19 cellular contexts compared by ENCODE assay signal in genomic region chr3:172560026-172560425, GRCh38. TPM values are rescaled to one million over a fixed set of nuclear protein-coding genes. Genes with fewer than 3 reads are reported as not detected.
DNase-seq lines count a peak whose midpoint lies in the region; ATAC-seq, FAIRE-seq and TF ChIP-seq lines count a peak whose summit lies in the region.
"Had no signal": no experiment of that assay in that cellular context is flagged by ENCODE, and none has a peak within 500 bp of the region (broad histone marks: within the 10 kb centered on the region; RNA-seq: fewer than 3 reads in every experiment).

No MANE protein-coding gene starts in this region.

- TF ChIP-seq EP300 in A549 (IDR thresholded peaks at IDR 0.05) (no peak), Ishikawa (IDR thresholded peaks at IDR 0.05; ENCODE audit: borderline replicate concordance) (peak; percentile 87)

- 36% methylated on average over 4 of the region's 4 CpGs for WGBS in A549 (ENCODE audit: missing lambda C conversion rate)

- no peaks in the 10 kb centered on the region for H3K36me3 ChIP-seq in breast epithelium
- H3K36me3 ChIP-seq: Peyer's patch had no signal

- H3K9me3 ChIP-seq in A549 = no peaks in the 10 kb centered on the region
- H3K9me3 ChIP-seq in breast epithelium = no peaks in the 10 kb centered on the region
- H3K9me3 ChIP-seq: Peyer's patch had no signal

- no peak for DNase-seq in A549 (ENCODE audit: low read depth in 1 of 2, low spot score in 1 of 2)
- DNase-seq in breast epithelium (ENCODE audit: low spot score in 2 of 2) = no peak
- peak; percentile 49 for DNase-seq in iris pigment epithelial cell (ENCODE audit: low read depth)
- no peak for DNase-seq in ureter (ENCODE audit: low spot score)
- DNase-seq in C1 segment of cervical spinal cord (lab: John Stamatoyannopoulos, UW) = no peak
- DNase-seq: CD4-positive, CD25-positive, alpha-beta regulatory T cell; DMS79; GF-D8; NCI-H1092 treated with DMSO at 0.1 percent for 48 hours; NCI-H1694 treated with DMSO at 0.1 percent for 48 hours; NCI-H774; Peyer's patch had no signal

- ATAC-seq in A549 (no peak), HG03520 (IDR thresholded peaks at IDR 0.05; ENCODE audit: unreplicated experiment) (no peak), GM18511 (IDR thresholded peaks at IDR 0.05; ENCODE audit: unreplicated experiment) (no peak)
- ATAC-seq: HCT116, K562 had no signal

- no peak for FAIRE-seq in A549 (lab: Jason Lieb, UNC)
- FAIRE-seq: K562 had no signal

- no peaks in the 10 kb centered on the region for H3K27me3 ChIP-seq in breast epithelium
- H3K27me3 ChIP-seq: Peyer's patch had no signal

- peak overlapping the region; percentile 42 for H3K4me2 ChIP-seq in A549

- CTCF ChIA-PET in A549 (lab: Yijun Ruan, JAX) = no interaction called here

- TF ChIP-seq RAD21 in A549 (conservative IDR thresholded peaks at IDR 0.05 in 1 of 2, IDR thresholded peaks at IDR 0.05 in 1 of 2) = no peak
- no peak for TF ChIP-seq RAD21 in Ishikawa (IDR thresholded peaks at IDR 0.05; ENCODE audit: low read depth)

- POLR2A ChIA-PET in A549 (lab: Yijun Ruan, JAX) = no interaction called here

- H3K27ac ChIP-seq in A549 (peak overlapping the region; percentile 1 to 53; a peak in 2 of 6 replicates), breast epithelium (peak overlapping the region; percentile 75 to 82)

- TF ChIP-seq CTCF in A549 (IDR thresholded peaks at IDR 0.05) (no peak), breast epithelium (IDR thresholded peaks at IDR 0.05) (no peak)

- intact Hi-C loops in breast epithelium (cut with DNase I; ENCODE audit: low total_unique reads) = no loop called here

- H3K4me1 ChIP-seq in A549 (peaks cover 48% of the 10 kb centered on the region), breast epithelium (peaks cover 4 to 20% of the 10 kb centered on the region in 2 donors)

- TF ChIP-seq POLR2A in A549 (IDR thresholded peaks at IDR 0.05; ENCODE audit: low read length) (no peak), breast epithelium (IDR thresholded peaks at IDR 0.05) (no peak)

- H3K4me3 ChIP-seq in A549 = no peak overlapping the region
- H3K4me3 ChIP-seq in breast epithelium = no peak overlapping the region
- H3K4me3 ChIP-seq: K562, Peyer's patch had no signal

TF ChIP-seq in A549, 52 proteins besides CTCF, POLR2A, EP300 and RAD21:
- TF ChIP-seq BCL3 (IDR thresholded peaks at IDR 0.05) (no peak), MAX (IDR thresholded peaks at IDR 0.05) (no peak), GATA3 (IDR thresholded peaks at IDR 0.05; ENCODE audit: borderline replicate concordance) (0 out of 2 replicates have a peak, but pooled peaks have one; percentile 20), SREBF2 (IDR thresholded peaks at IDR 0.05) (no peak), ZSCAN20 (CRISPR knock-in tag; IDR thresholded peaks at IDR 0.05) (no peak), ZNF302 (CRISPR knock-in tag; IDR thresholded peaks at IDR 0.05) (no peak), USF2 (IDR thresholded peaks at IDR 0.05) (no peak), CEBPB (IDR thresholded peaks at IDR 0.05) (peak in 1 of 2 experiments; percentile 41; a peak in 2 of 4 replicates), FOXS1 (CRISPR knock-in tag; IDR thresholded peaks at IDR 0.05) (no peak), ELK1 (IDR thresholded peaks at IDR 0.05; ENCODE audit: low read depth, low read length) (no peak), MYC (IDR thresholded peaks at IDR 0.05; ENCODE audit: borderline replicate concordance, low read length) (no peak)

TF ChIP-seq in Ishikawa, 13 proteins besides CTCF, POLR2A, EP300 and RAD21:
- TF ChIP-seq TCF12 (IDR thresholded peaks at IDR 0.05; ENCODE audit: low read depth) (peak; percentile 53), FOXM1 (IDR thresholded peaks at IDR 0.05; ENCODE audit: borderline replicate concordance, low read depth) (peak; percentile 40; the same call in 1 of the 2 replicates), USF1 (IDR thresholded peaks at IDR 0.05) (no peak), EGR1 (IDR thresholded peaks at IDR 0.05) (0 out of 2 replicates have a peak, but pooled peaks have one; percentile 30), CEBPB (IDR thresholded peaks at IDR 0.05) (peak; percentile 84), TEAD4 (IDR thresholded peaks at IDR 0.05) (peak; percentile 78), CREB1 (IDR thresholded peaks at IDR 0.05; ENCODE audit: low read depth) (no peak), NFIC (IDR thresholded peaks at IDR 0.05) (peak; percentile 64; the same call in 1 of the 2 replicates)

RNA-seq across cellular contexts. Expression of gene TNFSF10, which starts 36.8 kb away (rescaled TPM):
- polyA plus RNA-seq in A549 (2011; rRNA removed) (0.92 and 1.7 TPM in 2 replicates), A549 (2017; fragmentation: RNase III; extraction: RNeasy Plus Mini Kit Qiagen cat#74134 plus additional on column Dnase treatment) (0.05 to 0.48 TPM (median 0.46 TPM) in 3 replicates)
- 0.05 and 0.09 TPM in 2 replicates for polyA plus RNA-seq in A549 (2012; cell fraction: cytosol; rRNA removed)
- polyA plus RNA-seq in A549 (2012; cell fraction: nucleus; rRNA removed) = not detected in 2 replicates
- polyA minus RNA-seq in A549 (2011; rRNA and poly(A)+ RNA removed) = 0.78 and 2.2 TPM in 2 replicates
- total RNA-seq in breast epithelium (100 to 1,000 TPM in 2 of 3 donors, 10 to 100 TPM in 1; 37.0 to 294 (median 155) TPM), ureter (44.1 TPM)
- total RNA-seq: HT1080, SK-MEL-5 had no signal
